13 cellular contexts compared by ENCODE assay signal in genomic region chr3:98779936-98780335, GRCh38. TPM values are rescaled to one million over a fixed set of nuclear protein-coding genes. Genes with fewer than 3 reads are reported as not detected.
A peak's percentile ranks its signal among the peaks of the same experiment; 100 is the strongest.
DNase-seq lines count a peak whose midpoint lies in the region; ATAC-seq and TF ChIP-seq lines count a peak whose summit lies in the region.
"Had no signal": no experiment of that assay in that cellular context is flagged by ENCODE, and none has a peak within 500 bp of the region (broad histone marks: within the 10 kb centered on the region; RNA-seq: fewer than 3 reads in every experiment).

No MANE protein-coding gene starts in this region.

- H2BK15ac ChIP-seq in mesenchymal stem cell (ENCODE audit: low read depth, poor library complexity, severe bottlenecking): no peak overlapping the region

- no peak for TF ChIP-seq CTCF in cardiac muscle cell (IDR thresholded peaks at IDR 0.05; ENCODE audit: low read depth, low read length)
- TF ChIP-seq CTCF in right atrium auricular region (IDR thresholded peaks at IDR 0.05): no peak
- no peak for TF ChIP-seq CTCF in coronary artery (IDR thresholded peaks at IDR 0.05)

- intact Hi-C loops in aorta (cut with DNase I): loop anchor here (5.0 to 10.0 kb wide), 2 partner anchors 45 to 48 kb away; no protein-coding TSS in a partner anchor

- H3K27ac ChIP-seq in cardiac muscle cell: peak overlapping the region; percentile 12
- H3K27ac ChIP-seq in right atrium auricular region: peak overlapping the region in 1 of 2 donors; percentile 43
- H3K27ac ChIP-seq in coronary artery: peak overlapping the region; percentile 24 to 66
- peak overlapping the region; percentile 90 for H3K27ac ChIP-seq in mesenchymal stem cell (ENCODE audit: low read length, poor library complexity, severe bottlenecking)
- peak overlapping the region; percentile 57 to 97 for H3K27ac ChIP-seq in aorta (ENCODE audit: low read depth in 1 of 2, low read length in 2 of 2)
- H3K27ac ChIP-seq: SJSA1 had no signal

- H3K4me1 ChIP-seq in cardiac muscle cell (ENCODE audit: low read depth) (peaks cover 7% of the 10 kb centered on the region), right atrium auricular region (peaks cover 0 to 50% of the 10 kb centered on the region in 2 donors), mesenchymal stem cell (ENCODE audit: control insufficient read depth, insufficient read depth, low read depth, low read length) (peaks cover 13% of the 10 kb centered on the region), aorta (ENCODE audit: control insufficient read depth in 1 of 2, insufficient read depth in 2 of 2, low read length in 2 of 2) (peaks cover 20 to 29% of the 10 kb centered on the region in 2 donors)
- H3K4me1 ChIP-seq: SJSA1 had no signal

- no peaks in the 10 kb centered on the region for H3K79me1 ChIP-seq in mesenchymal stem cell (replicated peaks; ENCODE audit: low read length, poor library complexity, severe bottlenecking)

- H3K18ac ChIP-seq in mesenchymal stem cell (ENCODE audit: low read depth in 1 of 2, low read length in 2 of 2): no peak overlapping the region

- H2BK12ac ChIP-seq in mesenchymal stem cell (ENCODE audit: low read length in 2 of 2): no peak overlapping the region

- H3K9me3 ChIP-seq in cardiac muscle cell (ENCODE audit: low read depth): no peaks in the 10 kb centered on the region
- no peaks in the 10 kb centered on the region for H3K9me3 ChIP-seq in right atrium auricular region
- no peaks in the 10 kb centered on the region for H3K9me3 ChIP-seq in mesenchymal stem cell (ENCODE audit: control insufficient read depth, low read length)
- no peaks in the 10 kb centered on the region for H3K9me3 ChIP-seq in aorta (ENCODE audit: control insufficient read depth, low read length)
- H3K9me3 ChIP-seq: SJSA1 had no signal

- WGBS in mesenchymal stem cell: 23% methylated on average over 2 of the region's 2 CpGs
- WGBS in aorta, 2 donors: 16 to 27% methylated on average over 2 of the region's 2 CpGs

- H3K14ac ChIP-seq in mesenchymal stem cell (ENCODE audit: low read length in 2 of 2): no peak overlapping the region

- no peak overlapping the region for H3K23ac ChIP-seq in mesenchymal stem cell (ENCODE audit: low read length in 2 of 2)

- no peak overlapping the region for H3K4ac ChIP-seq in mesenchymal stem cell (ENCODE audit: low read depth in 1 of 2, low read length in 2 of 2)

- H2AFZ ChIP-seq in mesenchymal stem cell (ENCODE audit: low read depth, low read length): no peak overlapping the region

- no peak overlapping the region for H3K4me2 ChIP-seq in mesenchymal stem cell (ENCODE audit: low read length, poor library complexity, severe bottlenecking)

- DNase-seq in cardiac muscle cell (ENCODE audit: low read depth in 1 of 2, low spot score in 1 of 2) (peak in 1 of 2 donors; percentile 90), right atrium auricular region (ENCODE audit: low spot score) (no peak), coronary artery (ENCODE audit: low spot score) (no peak), mesenchymal stem cell (peak; percentile 82), aorta (no peak), SW 1271 (lab: John Stamatoyannopoulos, UW) (no peak)
- DNase-seq: ACHN, NCI-H1092, NCI-H526 treated with DMSO at 0.1 percent for 48 hours had no signal

- H2AK5ac ChIP-seq in mesenchymal stem cell (ENCODE audit: low read length, severe bottlenecking): peak overlapping the region; percentile 45

- ATAC-seq in aorta (ENCODE audit: low FRiP score) (no peak), GM21381 (IDR thresholded peaks at IDR 0.05; ENCODE audit: unreplicated experiment) (no peak), HG03439 (IDR thresholded peaks at IDR 0.05; ENCODE audit: unreplicated experiment) (no peak)
- ATAC-seq: activated CD4-positive, CD25-positive, alpha-beta regulatory T cell treated with anti-CD3 and anti-CD28 coated beads, Interleukin-2, amount 50 U/mL, for 24 hours had no signal

- H3K4me3 ChIP-seq in cardiac muscle cell (no peak overlapping the region), right atrium auricular region (no peak overlapping the region), coronary artery (no peak overlapping the region), mesenchymal stem cell (ENCODE audit: insufficient read depth in 1 of 2, low read depth in 1 of 2, low read length in 2 of 2) (no peak overlapping the region), aorta (ENCODE audit: low read length in 2 of 2) (no peak overlapping the region)
- H3K4me3 ChIP-seq: SJSA1 had no signal

- no peak overlapping the region for H2BK5ac ChIP-seq in mesenchymal stem cell (ENCODE audit: low read depth, low read length, poor library complexity, severe bottlenecking)

- H3K36me3 ChIP-seq in cardiac muscle cell (peaks cover 20% of the 10 kb centered on the region), right atrium auricular region (no peaks in the 10 kb centered on the region), mesenchymal stem cell (ENCODE audit: control insufficient read depth in 1 of 2, insufficient read depth in 2 of 2, low read depth in 1 of 2, low read length in 2 of 2) (no peaks in the 10 kb centered on the region), aorta (ENCODE audit: control insufficient read depth in 1 of 2, insufficient read depth in 2 of 2, low read length in 1 of 2) (no peaks in the 10 kb centered on the region)
- H3K36me3 ChIP-seq: SJSA1 had no signal

- no peak overlapping the region for H2BK120ac ChIP-seq in mesenchymal stem cell (ENCODE audit: low read depth, low read length)

- H3K27me3 ChIP-seq in cardiac muscle cell (no peaks in the 10 kb centered on the region), right atrium auricular region (no peaks in the 10 kb centered on the region), mesenchymal stem cell (ENCODE audit: control insufficient read depth in 1 of 2, insufficient read depth in 1 of 2, low read length in 2 of 2) (no peaks in the 10 kb centered on the region), aorta (ENCODE audit: control insufficient read depth in 1 of 2, insufficient read depth in 2 of 2, low read length in 1 of 2) (no peaks in the 10 kb centered on the region)
- H3K27me3 ChIP-seq: SJSA1 had no signal

- peak overlapping the region; percentile 82 for H3K9ac ChIP-seq in mesenchymal stem cell (ENCODE audit: low read length)

- H4K91ac ChIP-seq in mesenchymal stem cell (ENCODE audit: low read length): no peak overlapping the region

- H4K8ac ChIP-seq in mesenchymal stem cell (ENCODE audit: low read length): peak overlapping the region; percentile 38

RNA-seq across cellular contexts. Expression of gene ST3GAL6, which starts 16.8 kb away (rescaled TPM):
- total RNA-seq in cardiac muscle cell (36.0 and 41.1 TPM in 2 replicates), right atrium auricular region (10 to 100 TPM; 25.9 to 27.2 TPM), aorta (10 to 100 TPM; 12.2 to 21.1 TPM)
- polyA plus RNA-seq in cardiac muscle cell (41.7 and 53.6 TPM in 2 replicates), aorta (10 to 100 TPM in 1 of 2 donors, 1 to 10 TPM in 1; 7.5 to 27.9 TPM)
- polyA plus RNA-seq in mesenchymal stem cell (2013, experiment 1 of 2): 6.9 TPM
- 6.5 TPM for polyA plus RNA-seq in mesenchymal stem cell (2013, experiment 2 of 2)
- total RNA-seq: SJSA1 had no signal
